In genomic region chr15:85005319-85005718, GRCh38 we compare ENCODE assay signal across 1 cellular context.
TF ChIP-seq lines count a peak whose summit lies in the region.

No MANE protein-coding gene starts in this region.

TF ChIP-seq in WTC11, 78 proteins besides CTCF, POLR2A, EP300 and RAD21:
- TF ChIP-seq, protein P1, sequence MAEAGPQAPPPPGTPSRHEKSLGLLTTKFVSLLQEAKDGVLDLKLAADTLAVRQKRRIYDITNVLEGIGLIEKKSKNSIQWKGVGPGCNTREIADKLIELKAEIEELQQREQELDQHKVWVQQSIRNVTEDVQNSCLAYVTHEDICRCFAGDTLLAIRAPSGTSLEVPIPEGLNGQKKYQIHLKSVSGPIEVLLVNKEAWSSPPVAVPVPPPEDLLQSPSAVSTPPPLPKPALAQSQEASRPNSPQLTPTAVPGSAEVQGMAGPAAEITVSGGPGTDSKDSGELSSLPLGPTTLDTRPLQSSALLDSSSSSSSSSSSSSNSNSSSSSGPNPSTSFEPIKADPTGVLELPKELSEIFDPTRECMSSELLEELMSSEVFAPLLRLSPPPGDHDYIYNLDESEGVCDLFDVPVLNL (CRISPR knock-in tag; IDR thresholded peaks at IDR 0.05; ENCODE audit: borderline replicate concordance, low read depth) = no peak
- no peak for TF ChIP-seq SOX15 (CRISPR knock-in tag; IDR thresholded peaks at IDR 0.05)
- TF ChIP-seq SMAD3 (CRISPR knock-in tag; IDR thresholded peaks at IDR 0.05; ENCODE audit: borderline replicate concordance) = no peak
- no peak for TF ChIP-seq ZBTB43 (CRISPR knock-in tag; IDR thresholded peaks at IDR 0.05)
- TF ChIP-seq NFATC4 (CRISPR knock-in tag; IDR thresholded peaks at IDR 0.05) = no peak
- TF ChIP-seq, protein P2, sequence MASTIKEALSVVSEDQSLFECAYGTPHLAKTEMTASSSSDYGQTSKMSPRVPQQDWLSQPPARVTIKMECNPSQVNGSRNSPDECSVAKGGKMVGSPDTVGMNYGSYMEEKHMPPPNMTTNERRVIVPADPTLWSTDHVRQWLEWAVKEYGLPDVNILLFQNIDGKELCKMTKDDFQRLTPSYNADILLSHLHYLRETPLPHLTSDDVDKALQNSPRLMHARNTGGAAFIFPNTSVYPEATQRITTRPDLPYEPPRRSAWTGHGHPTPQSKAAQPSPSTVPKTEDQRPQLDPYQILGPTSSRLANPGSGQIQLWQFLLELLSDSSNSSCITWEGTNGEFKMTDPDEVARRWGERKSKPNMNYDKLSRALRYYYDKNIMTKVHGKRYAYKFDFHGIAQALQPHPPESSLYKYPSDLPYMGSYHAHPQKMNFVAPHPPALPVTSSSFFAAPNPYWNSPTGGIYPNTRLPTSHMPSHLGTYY (CRISPR knock-in tag; IDR thresholded peaks at IDR 0.05) = no peak
- TF ChIP-seq, protein P3, sequence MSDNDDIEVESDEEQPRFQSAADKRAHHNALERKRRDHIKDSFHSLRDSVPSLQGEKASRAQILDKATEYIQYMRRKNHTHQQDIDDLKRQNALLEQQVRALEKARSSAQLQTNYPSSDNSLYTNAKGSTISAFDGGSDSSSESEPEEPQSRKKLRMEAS (CRISPR knock-in tag; IDR thresholded peaks at IDR 0.05) = no peak
- TF ChIP-seq, protein P4, sequence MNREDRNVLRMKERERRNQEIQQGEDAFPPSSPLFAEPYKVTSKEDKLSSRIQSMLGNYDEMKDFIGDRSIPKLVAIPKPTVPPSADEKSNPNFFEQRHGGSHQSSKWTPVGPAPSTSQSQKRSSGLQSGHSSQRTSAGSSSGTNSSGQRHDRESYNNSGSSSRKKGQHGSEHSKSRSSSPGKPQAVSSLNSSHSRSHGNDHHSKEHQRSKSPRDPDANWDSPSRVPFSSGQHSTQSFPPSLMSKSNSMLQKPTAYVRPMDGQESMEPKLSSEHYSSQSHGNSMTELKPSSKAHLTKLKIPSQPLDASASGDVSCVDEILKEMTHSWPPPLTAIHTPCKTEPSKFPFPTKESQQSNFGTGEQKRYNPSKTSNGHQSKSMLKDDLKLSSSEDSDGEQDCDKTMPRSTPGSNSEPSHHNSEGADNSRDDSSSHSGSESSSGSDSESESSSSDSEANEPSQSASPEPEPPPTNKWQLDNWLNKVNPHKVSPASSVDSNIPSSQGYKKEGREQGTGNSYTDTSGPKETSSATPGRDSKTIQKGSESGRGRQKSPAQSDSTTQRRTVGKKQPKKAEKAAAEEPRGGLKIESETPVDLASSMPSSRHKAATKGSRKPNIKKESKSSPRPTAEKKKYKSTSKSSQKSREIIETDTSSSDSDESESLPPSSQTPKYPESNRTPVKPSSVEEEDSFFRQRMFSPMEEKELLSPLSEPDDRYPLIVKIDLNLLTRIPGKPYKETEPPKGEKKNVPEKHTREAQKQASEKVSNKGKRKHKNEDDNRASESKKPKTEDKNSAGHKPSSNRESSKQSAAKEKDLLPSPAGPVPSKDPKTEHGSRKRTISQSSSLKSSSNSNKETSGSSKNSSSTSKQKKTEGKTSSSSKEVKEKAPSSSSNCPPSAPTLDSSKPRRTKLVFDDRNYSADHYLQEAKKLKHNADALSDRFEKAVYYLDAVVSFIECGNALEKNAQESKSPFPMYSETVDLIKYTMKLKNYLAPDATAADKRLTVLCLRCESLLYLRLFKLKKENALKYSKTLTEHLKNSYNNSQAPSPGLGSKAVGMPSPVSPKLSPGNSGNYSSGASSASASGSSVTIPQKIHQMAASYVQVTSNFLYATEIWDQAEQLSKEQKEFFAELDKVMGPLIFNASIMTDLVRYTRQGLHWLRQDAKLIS (CRISPR knock-in tag; IDR thresholded peaks at IDR 0.05; ENCODE audit: borderline replicate concordance) = no peak
- no peak for TF ChIP-seq ZNF416 (CRISPR knock-in tag; IDR thresholded peaks at IDR 0.05)
- no peak for TF ChIP-seq NR2C2 (CRISPR knock-in tag; IDR thresholded peaks at IDR 0.05)
- TF ChIP-seq ATF1 (CRISPR knock-in tag; IDR thresholded peaks at IDR 0.05) = no peak
- TF ChIP-seq, protein P5, sequence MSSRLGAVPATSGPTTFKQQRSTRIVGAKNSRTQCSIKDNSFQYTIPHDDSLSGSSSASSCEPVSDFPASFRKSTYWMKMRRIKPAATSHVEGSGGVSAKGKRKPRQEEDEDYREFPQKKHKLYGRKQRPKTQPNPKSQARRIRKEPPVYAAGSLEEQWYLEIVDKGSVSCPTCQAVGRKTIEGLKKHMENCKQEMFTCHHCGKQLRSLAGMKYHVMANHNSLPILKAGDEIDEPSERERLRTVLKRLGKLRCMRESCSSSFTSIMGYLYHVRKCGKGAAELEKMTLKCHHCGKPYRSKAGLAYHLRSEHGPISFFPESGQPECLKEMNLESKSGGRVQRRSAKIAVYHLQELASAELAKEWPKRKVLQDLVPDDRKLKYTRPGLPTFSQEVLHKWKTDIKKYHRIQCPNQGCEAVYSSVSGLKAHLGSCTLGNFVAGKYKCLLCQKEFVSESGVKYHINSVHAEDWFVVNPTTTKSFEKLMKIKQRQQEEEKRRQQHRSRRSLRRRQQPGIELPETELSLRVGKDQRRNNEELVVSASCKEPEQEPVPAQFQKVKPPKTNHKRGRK (CRISPR knock-in tag; IDR thresholded peaks at IDR 0.05; ENCODE audit: borderline replicate concordance) = no peak
- no peak for TF ChIP-seq ELF4 (CRISPR knock-in tag; IDR thresholded peaks at IDR 0.05; ENCODE audit: low read depth)
